In genomic region chr16:14462811-14463210, GRCh38 we compare ENCODE assay signal across 1 cellular context.
TF ChIP-seq lines count a peak whose summit lies in the region.

No MANE protein-coding gene starts in this region.

TF ChIP-seq in WTC11, 78 proteins besides CTCF, POLR2A, EP300 and RAD21 (continued from another document):
- no peak for TF ChIP-seq TCF7 (CRISPR knock-in tag; IDR thresholded peaks at IDR 0.05; ENCODE audit: low read depth)
- TF ChIP-seq GRHL2 (CRISPR knock-in tag; IDR thresholded peaks at IDR 0.05; ENCODE audit: insufficient replicate concordance, severe bottlenecking), result no peak
